Comparison of ENCODE assay signal across 1 cellular context in genomic region chr21:39126486-39126806, GRCh38.
TF ChIP-seq lines count a peak whose summit lies in the region.

No MANE protein-coding gene starts in this region.

TF ChIP-seq in HepG2, 621 proteins besides CTCF, POLR2A, EP300 and RAD21 (continued from another document):
- TF ChIP-seq PHF21A (CRISPR knock-in tag; IDR thresholded peaks at IDR 0.05) (no peak), ZKSCAN8 (CRISPR knock-in tag; IDR thresholded peaks at IDR 0.05; ENCODE audit: borderline replicate concordance) (no peak), RELA (CRISPR knock-in tag; IDR thresholded peaks at IDR 0.05) (no peak), RFX3 (CRISPR knock-in tag; IDR thresholded peaks at IDR 0.05) (no peak), ZNF674 (CRISPR knock-in tag; IDR thresholded peaks at IDR 0.05; ENCODE audit: low read depth) (no peak), ZMYM4 (CRISPR knock-in tag; IDR thresholded peaks at IDR 0.05) (no peak), ZNF367 (CRISPR knock-in tag; IDR thresholded peaks at IDR 0.05; ENCODE audit: borderline replicate concordance) (no peak), STAG1 (CRISPR knock-in tag; IDR thresholded peaks at IDR 0.05) (no peak), ZNF12 (CRISPR knock-in tag; IDR thresholded peaks at IDR 0.05) (no peak), U2AF1 (optimal IDR thresholded peaks at IDR 0.05; ENCODE audit: low read depth, low read length) (no peak)
- TF ChIP-seq, protein P1, sequence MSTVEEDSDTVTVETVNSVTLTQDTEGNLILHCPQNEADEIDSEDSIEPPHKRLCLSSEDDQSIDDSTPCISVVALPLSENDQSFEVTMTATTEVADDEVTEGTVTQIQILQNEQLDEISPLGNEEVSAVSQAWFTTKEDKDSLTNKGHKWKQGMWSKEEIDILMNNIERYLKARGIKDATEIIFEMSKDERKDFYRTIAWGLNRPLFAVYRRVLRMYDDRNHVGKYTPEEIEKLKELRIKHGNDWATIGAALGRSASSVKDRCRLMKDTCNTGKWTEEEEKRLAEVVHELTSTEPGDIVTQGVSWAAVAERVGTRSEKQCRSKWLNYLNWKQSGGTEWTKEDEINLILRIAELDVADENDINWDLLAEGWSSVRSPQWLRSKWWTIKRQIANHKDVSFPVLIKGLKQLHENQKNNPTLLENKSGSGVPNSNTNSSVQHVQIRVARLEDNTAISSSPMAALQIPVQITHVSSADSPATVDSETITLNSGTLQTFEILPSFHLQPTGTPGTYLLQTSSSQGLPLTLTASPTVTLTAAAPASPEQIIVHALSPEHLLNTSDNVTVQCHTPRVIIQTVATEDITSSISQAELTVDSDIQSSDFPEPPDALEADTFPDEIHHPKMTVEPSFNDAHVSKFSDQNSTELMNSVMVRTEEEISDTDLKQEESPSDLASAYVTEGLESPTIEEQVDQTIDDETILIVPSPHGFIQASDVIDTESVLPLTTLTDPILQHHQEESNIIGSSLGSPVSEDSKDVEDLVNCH (CRISPR knock-in tag; IDR thresholded peaks at IDR 0.05): no peak
